In the genomic region with DNA sequence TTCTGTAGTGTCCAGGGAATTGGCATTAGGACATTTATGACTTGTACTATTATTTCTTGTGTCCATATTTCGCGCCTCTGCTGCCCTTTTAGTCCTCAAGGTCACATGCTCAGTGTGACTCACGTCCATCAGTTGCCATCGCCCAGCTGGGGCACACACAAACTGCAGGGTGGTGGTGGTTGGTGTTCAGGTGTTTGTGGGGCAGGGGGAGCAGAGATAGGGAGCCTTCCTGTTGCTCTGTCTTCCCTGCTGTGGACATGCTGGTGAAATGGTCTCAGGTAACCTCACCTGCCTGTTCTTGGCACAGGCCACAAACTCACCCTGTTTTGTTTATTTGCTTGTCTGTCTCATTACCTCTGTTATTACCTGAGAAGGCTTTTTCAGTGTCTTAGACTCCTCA, we compare ENCODE assay signal across 10 cellular contexts. TPM values are rescaled to one million over a fixed set of nuclear protein-coding genes. Genes with fewer than 3 reads are reported as not detected.
A peak's percentile ranks its signal among the peaks of the same experiment; 100 is the strongest.
DNase-seq lines count a peak whose midpoint lies in the region; ATAC-seq and TF ChIP-seq lines count a peak whose summit lies in the region.
"Had no signal": no experiment of that assay in that cellular context is flagged by ENCODE, and none has a peak within 500 bp of the region (broad histone marks: within the 10 kb centered on the region; RNA-seq: fewer than 3 reads in every experiment).

No MANE protein-coding gene starts in this region.

- no peaks in the 10 kb centered on the region for H3K27me3 Mint-ChIP-seq in activated naive CD4-positive, alpha-beta T cell treated with anti-CD3 and anti-CD28 coated beads, Interleukin-2, amount 10 ng/mL, durations not matched to agents 7 days and 5 days
- H3K27me3 Mint-ChIP-seq in stimulated activated memory B cell treated with anti-CD40 and anti-IgM and Interleukin-4, amounts not matched to agents 10 μg/mL and 1 μg/mL and 100 μg/mL, for 72 hours, result no peaks in the 10 kb centered on the region
- H3K27me3 Mint-ChIP-seq: stimulated activated naive CD8-positive, alpha-beta T cell treated with anti-CD3 and anti-CD28 coated beads, Interleukin-15, amount 100 ng/mL, for 72 hours had no signal

- H3K9ac ChIP-seq in fibroblast of lung (ENCODE audit: insufficient read depth, low read length), result no peak overlapping the region

- CTCF ChIA-PET in activated naive CD4-positive, alpha-beta T cell treated with anti-CD3 and anti-CD28 coated beads, Interleukin-2, amount 10 ng/mL, durations not matched to agents 7 days and 5 days (lab: Charles Lee), result no interaction called here

- H3K36me3 ChIP-seq in RWPE2 (ENCODE audit: low read depth), result peaks cover 36% of the 10 kb centered on the region
- H3K36me3 ChIP-seq in fibroblast of lung (ENCODE audit: control insufficient read depth, insufficient read depth, low read length), result peaks cover 19% of the 10 kb centered on the region

- H3K9me3 ChIP-seq in RWPE2 (ENCODE audit: severe bottlenecking) (no peaks in the 10 kb centered on the region), fibroblast of lung (ENCODE audit: control insufficient read depth, insufficient read depth, low read depth, low read length) (no peaks in the 10 kb centered on the region)

- peaks cover 3% of the 10 kb centered on the region for H3K4me1 Mint-ChIP-seq in activated naive CD4-positive, alpha-beta T cell treated with anti-CD3 and anti-CD28 coated beads, Interleukin-2, amount 10 ng/mL, durations not matched to agents 7 days and 5 days
- H3K4me1 Mint-ChIP-seq in stimulated activated memory B cell treated with anti-CD40 and anti-IgM and Interleukin-4, amounts not matched to agents 10 μg/mL and 1 μg/mL and 100 μg/mL, for 72 hours, result peaks cover 28% of the 10 kb centered on the region

- H3K4me1 ChIP-seq in RWPE2 (ENCODE audit: insufficient read depth, poor library complexity, severe bottlenecking) (peaks cover 21% of the 10 kb centered on the region), fibroblast of lung (ENCODE audit: control insufficient read depth, extremely low read depth, insufficient read depth, low read length) (peaks cover 15% of the 10 kb centered on the region)

- no peak overlapping the region for H3K4me2 ChIP-seq in fibroblast of lung (ENCODE audit: extremely low read depth, insufficient read depth, low read length)

- H3K27ac ChIP-seq in RWPE2 (ENCODE audit: poor library complexity, severe bottlenecking) (peak overlapping the region; percentile 68), fibroblast of lung (ENCODE audit: insufficient read depth, low read length) (peak overlapping the region; percentile 33)

- no peak for DNase-seq in activated naive CD4-positive, alpha-beta T cell treated with anti-CD3 and anti-CD28 coated beads, Interleukin-2, amount 50 U/mL, for 72 hours (ENCODE audit: low spot score in 2 of 2)
- no peak for DNase-seq in activated naive CD4-positive, alpha-beta T cell treated with anti-CD3 and anti-CD28 coated beads, Interleukin-2, amount 10 ng/mL, durations not matched to agents 7 days and 5 days
- no peak for DNase-seq in RWPE2 (ENCODE audit: low spot score)
- peak in 1 of 2 donors; percentile 55 for DNase-seq in fibroblast of lung (ENCODE audit: low read depth in 2 of 2)
- DNase-seq in NCI-H2227 (lab: John Stamatoyannopoulos, UW; ENCODE audit: unreplicated experiment), result no peak
- no peak for DNase-seq in GDM1 (lab: John Stamatoyannopoulos, UW)
- DNase-seq: activated gamma-delta T cell treated with Interleukin-2 at 50 U/mL for 16 hours; stimulated activated naive CD8-positive, alpha-beta T cell treated with anti-CD3 and anti-CD28 coated beads, Interleukin-15, amount 100 ng/mL, for 72 hours had no signal

- peaks cover 18% of the 10 kb centered on the region for H3K79me2 ChIP-seq in fibroblast of lung (ENCODE audit: control insufficient read depth, insufficient read depth, low read length)

- H2AFZ ChIP-seq in fibroblast of lung (ENCODE audit: low read length), result no peak overlapping the region

- no peaks in the 10 kb centered on the region for H3K9me3 Mint-ChIP-seq in activated naive CD4-positive, alpha-beta T cell treated with anti-CD3 and anti-CD28 coated beads, Interleukin-2, amount 50 U/mL, for 72 hours
- no peaks in the 10 kb centered on the region for H3K9me3 Mint-ChIP-seq in activated naive CD4-positive, alpha-beta T cell treated with anti-CD3 and anti-CD28 coated beads, Interleukin-2, amount 10 ng/mL, durations not matched to agents 7 days and 5 days
- no peaks in the 10 kb centered on the region for H3K9me3 Mint-ChIP-seq in stimulated activated memory B cell treated with anti-CD40 and anti-IgM and Interleukin-4, amounts not matched to agents 10 μg/mL and 1 μg/mL and 100 μg/mL, for 72 hours
- H3K9me3 Mint-ChIP-seq: stimulated activated naive CD8-positive, alpha-beta T cell treated with anti-CD3 and anti-CD28 coated beads, Interleukin-15, amount 100 ng/mL, for 72 hours had no signal

- no peaks in the 10 kb centered on the region for H4K20me1 ChIP-seq in fibroblast of lung (ENCODE audit: control insufficient read depth, extremely low read depth, insufficient read depth, low read length)

- no peaks in the 10 kb centered on the region for H3K27me3 ChIP-seq in RWPE2 (ENCODE audit: insufficient read depth, poor library complexity, severe bottlenecking)
- H3K27me3 ChIP-seq in fibroblast of lung (ENCODE audit: control insufficient read depth, insufficient read depth, low read length), result no peaks in the 10 kb centered on the region

- H3K4me3 ChIP-seq in RWPE2 (ENCODE audit: severe bottlenecking) (no peak overlapping the region), fibroblast of lung (replicated peaks in 1 of 4; ENCODE audit: control extremely low read depth in 1 of 4, insufficient read depth in 1 of 4, low read depth in 3 of 4, low read length in 4 of 4) (no peak overlapping the region)

- H3K4me3 Mint-ChIP-seq in activated naive CD4-positive, alpha-beta T cell treated with anti-CD3 and anti-CD28 coated beads, Interleukin-2, amount 10 ng/mL, durations not matched to agents 7 days and 5 days, result no peak overlapping the region
- no peak overlapping the region for H3K4me3 Mint-ChIP-seq in stimulated activated memory B cell treated with anti-CD40 and anti-IgM and Interleukin-4, amounts not matched to agents 10 μg/mL and 1 μg/mL and 100 μg/mL, for 72 hours

- ATAC-seq in activated naive CD4-positive, alpha-beta T cell treated with anti-CD3 and anti-CD28 coated beads, Interleukin-2, amount 50 U/mL, for 72 hours, result peak in 1 of 2 donors; percentile 28
- peak; percentile 44 for ATAC-seq in RWPE2 (ENCODE audit: low read depth)
- ATAC-seq in stimulated activated memory B cell treated with anti-CD40 and anti-IgM and Interleukin-4, amounts not matched to agents 10 μg/mL and 1 μg/mL and 100 μg/mL, for 72 hours, result no peak
- ATAC-seq in HG02610 (IDR thresholded peaks at IDR 0.05; ENCODE audit: unreplicated experiment), result no peak

- H3K36me3 Mint-ChIP-seq in activated naive CD4-positive, alpha-beta T cell treated with anti-CD3 and anti-CD28 coated beads, Interleukin-2, amount 50 U/mL, for 72 hours, result peaks cover 10 to 22% of the 10 kb centered on the region in 2 donors
- peaks cover 53% of the 10 kb centered on the region for H3K36me3 Mint-ChIP-seq in activated naive CD4-positive, alpha-beta T cell treated with anti-CD3 and anti-CD28 coated beads, Interleukin-2, amount 10 ng/mL, durations not matched to agents 7 days and 5 days
- peaks cover 50% of the 10 kb centered on the region for H3K36me3 Mint-ChIP-seq in stimulated activated memory B cell treated with anti-CD40 and anti-IgM and Interleukin-4, amounts not matched to agents 10 μg/mL and 1 μg/mL and 100 μg/mL, for 72 hours

- peak overlapping the region; percentile 54 to 91 for H3K27ac Mint-ChIP-seq in activated naive CD4-positive, alpha-beta T cell treated with anti-CD3 and anti-CD28 coated beads, Interleukin-2, amount 50 U/mL, for 72 hours
- H3K27ac Mint-ChIP-seq in activated naive CD4-positive, alpha-beta T cell treated with anti-CD3 and anti-CD28 coated beads, Interleukin-2, amount 10 ng/mL, durations not matched to agents 7 days and 5 days, result no peak overlapping the region
- peak overlapping the region; percentile 85 for H3K27ac Mint-ChIP-seq in stimulated activated memory B cell treated with anti-CD40 and anti-IgM and Interleukin-4, amounts not matched to agents 10 μg/mL and 1 μg/mL and 100 μg/mL, for 72 hours

- TF ChIP-seq CTCF in RWPE2 (IDR thresholded peaks at IDR 0.05; ENCODE audit: poor library complexity, severe bottlenecking), result no peak
- TF ChIP-seq CTCF in fibroblast of lung (conservative IDR thresholded peaks at IDR 0.05 in 1 of 2, IDR thresholded peaks at IDR 0.05 in 1 of 2; ENCODE audit: low read depth in 1 of 2, low read length in 2 of 2), result no peak

RNA-seq across cellular contexts. Expression of a gene that starts 22.4 kb away (rescaled TPM):
- 10 to 100 TPM; 28.9 to 32.9 TPM for total RNA-seq in activated naive CD4-positive, alpha-beta T cell treated with anti-CD3 and anti-CD28 coated beads, Interleukin-2, amount 50 U/mL, for 72 hours
- 1.0 and 2.1 TPM in 2 replicates for total RNA-seq in fibroblast of lung
- 0.40 and 0.69 TPM in 2 replicates for polyA plus RNA-seq in fibroblast of lung
- polyA plus RNA-seq in fibroblast of lung (2012), result 8.4 and 10.5 TPM in 2 replicates
- polyA minus RNA-seq in fibroblast of lung (ENCODE audit: low replicate concordance), result 4.0 and 4.7 TPM in 2 replicates

RNA-seq across cellular contexts. Expression of a gene that starts 26.6 kb away (rescaled TPM):
- total RNA-seq in activated naive CD4-positive, alpha-beta T cell treated with anti-CD3 and anti-CD28 coated beads, Interleukin-2, amount 50 U/mL, for 72 hours, result 10 to 100 TPM in 1 of 2 donors, 1 to 10 TPM in 1; 6.0 to 12.9 TPM
- 34.2 and 60.1 TPM in 2 replicates for total RNA-seq in fibroblast of lung
- 92.6 and 129 TPM in 2 replicates for polyA plus RNA-seq in fibroblast of lung
- 144 and 191 TPM in 2 replicates for polyA plus RNA-seq in fibroblast of lung (2012)
- 131 and 196 TPM in 2 replicates for polyA minus RNA-seq in fibroblast of lung (ENCODE audit: low replicate concordance)

RNA-seq across cellular contexts. Expression of a gene that starts 28.6 kb away (rescaled TPM):
- 10 to 100 TPM; 49.8 to 57.4 TPM for total RNA-seq in activated naive CD4-positive, alpha-beta T cell treated with anti-CD3 and anti-CD28 coated beads, Interleukin-2, amount 50 U/mL, for 72 hours
- total RNA-seq in fibroblast of lung, result 7.4 and 11.9 TPM in 2 replicates
- polyA plus RNA-seq in fibroblast of lung, result 8.7 and 15.5 TPM in 2 replicates
- polyA plus RNA-seq in fibroblast of lung (2012), result 34.3 and 46.2 TPM in 2 replicates
- 16.0 and 30.5 TPM in 2 replicates for polyA minus RNA-seq in fibroblast of lung (ENCODE audit: low replicate concordance)

RNA-seq across cellular contexts. Expression of a gene that starts 32.3 kb away (rescaled TPM):
- total RNA-seq in activated naive CD4-positive, alpha-beta T cell treated with anti-CD3 and anti-CD28 coated beads, Interleukin-2, amount 50 U/mL, for 72 hours, result 10 to 100 TPM in 1 of 2 donors, 1 to 10 TPM in 1; 2.3 to 10.8 TPM
- total RNA-seq in fibroblast of lung, result 0.17 and 0.51 TPM in 2 replicates
- 0.11 TPM in 1 of 2 replicates, not detected in the other for polyA plus RNA-seq in fibroblast of lung
- 0.15 and 0.17 TPM in 2 replicates for polyA plus RNA-seq in fibroblast of lung (2012)
- not detected in 2 replicates for polyA minus RNA-seq in fibroblast of lung (ENCODE audit: low replicate concordance)

RNA-seq across cellular contexts. Expression of a gene that starts 33.0 kb away (rescaled TPM):
- 10 to 100 TPM; 90.7 to 96.1 TPM for total RNA-seq in activated naive CD4-positive, alpha-beta T cell treated with anti-CD3 and anti-CD28 coated beads, Interleukin-2, amount 50 U/mL, for 72 hours
- 67.9 and 72.9 TPM in 2 replicates for total RNA-seq in fibroblast of lung
- polyA plus RNA-seq in fibroblast of lung, result 41.2 and 53.5 TPM in 2 replicates
- 70.0 and 91.6 TPM in 2 replicates for polyA plus RNA-seq in fibroblast of lung (2012)
- 93.1 and 185 TPM in 2 replicates for polyA minus RNA-seq in fibroblast of lung (ENCODE audit: low replicate concordance)
